ENCODE assay signal across 9 cellular contexts in genomic region chr1:234579967-234580366, GRCh38. TPM values are rescaled to one million over a fixed set of nuclear protein-coding genes. Genes with fewer than 3 reads are reported as not detected.
DNase-seq lines count a peak whose midpoint lies in the region; FAIRE-seq and TF ChIP-seq lines count a peak whose summit lies in the region.
"Had no signal": no experiment of that assay in that cellular context is flagged by ENCODE, and none has a peak within 500 bp of the region (broad histone marks: within the 10 kb centered on the region; RNA-seq: fewer than 3 reads in every experiment).

No MANE protein-coding gene starts in this region.

- H3K4me1 ChIP-seq in PC-9 (replicated peaks; ENCODE audit: insufficient read depth) = no peaks in the 10 kb centered on the region

- no peak overlapping the region for H2AFZ ChIP-seq in PC-9

- peak; percentile 25 for TF ChIP-seq CTCF in AG04450 (IDR thresholded peaks at IDR 0.05; ENCODE audit: low read depth, low read length)
- peak; percentile 56 for TF ChIP-seq CTCF in PC-9 (conservative IDR thresholded peaks at IDR 0.05)
- TF ChIP-seq CTCF in fibroblast of mammary gland (conservative IDR thresholded peaks at IDR 0.05; ENCODE audit: control insufficient read depth, insufficient read depth, low read depth, low read length) = peak; percentile 34

- H3K9me3 ChIP-seq in AG04450 (ENCODE audit: control insufficient read depth, insufficient read depth, low read length) (no peaks in the 10 kb centered on the region), PC-9 (ENCODE audit: insufficient read depth, low read depth) (no peaks in the 10 kb centered on the region)
- H3K9me3 ChIP-seq: stomach had no signal

- no peak overlapping the region for H3K4me3 ChIP-seq in AG04450 (ENCODE audit: low read depth, low read length)
- no peak overlapping the region for H3K4me3 ChIP-seq in PC-9
- no peak overlapping the region for H3K4me3 ChIP-seq in fibroblast of mammary gland (ENCODE audit: control insufficient read depth, low read depth, low read length)
- H3K4me3 ChIP-seq: stomach had no signal

- no peak for TF ChIP-seq POLR2A in GM12891 (IDR thresholded peaks at IDR 0.05; ENCODE audit: low read depth, low read length)

- DNase-seq in AG04450 (ENCODE audit: low read depth, low spot score) (no peak), GM12891 (ENCODE audit: insufficient read length, low spot score) (no peak), PC-9 (no peak), fibroblast of mammary gland (ENCODE audit: low read depth) (no peak), superior temporal gyrus (ENCODE audit: extremely low spot score) (no peak), GOT3 (lab: John Stamatoyannopoulos, UW) (no peak), SHP77 treated with DMSO at 0.1 percent for 48 hours (lab: John Stamatoyannopoulos, UW) (no peak)
- DNase-seq in NK-92 treated with Interleukin-12 subunit alpha and Interleukin-12 subunit beta, amount 100 ng/mL, for 24 hours (lab: John Stamatoyannopoulos, UW) = no peak
- DNase-seq: stomach had no signal

- no peaks in the 10 kb centered on the region for H3K27me3 ChIP-seq in AG04450 (ENCODE audit: control insufficient read depth, insufficient read depth, low read length)
- H3K27me3 ChIP-seq in PC-9 (ENCODE audit: insufficient read depth, low read depth) = no peaks in the 10 kb centered on the region
- H3K27me3 ChIP-seq: stomach had no signal

- intact Hi-C loops in PC-9 (cut with micrococcal nuclease; ENCODE audit: unreplicated experiment) = no loop called here

- no peak overlapping the region for H3K4me2 ChIP-seq in PC-9

- no peaks in the 10 kb centered on the region for H3K36me3 ChIP-seq in PC-9 (ENCODE audit: low read depth)
- H3K36me3 ChIP-seq: stomach had no signal

- H3K79me2 ChIP-seq in PC-9 (ENCODE audit: low read depth) = no peaks in the 10 kb centered on the region

- POLR2A ChIA-PET in AG04450 (lab: Yijun Ruan, JAX) = no interaction called here
- POLR2A ChIA-PET in PC-9 (lab: Charles Lee; ENCODE audit: unreplicated experiment) = no interaction called here

- H4K20me1 ChIP-seq in PC-9 (ENCODE audit: insufficient read depth) = no peaks in the 10 kb centered on the region

- BruUV-seq in PC-9 (replicated peaks; lab: Mats Ljungman, UMichigan) = no TSS peak

- no peak for FAIRE-seq in GM12891 (lab: Jason Lieb, UNC)

- H3K27ac ChIP-seq in AG04450 (ENCODE audit: low read depth, low read length) = no peak overlapping the region
- no peak overlapping the region for H3K27ac ChIP-seq in PC-9
- H3K27ac ChIP-seq: stomach had no signal

- CTCF ChIA-PET in AG04450 (lab: Charles Lee) = no interaction called here
- CTCF ChIA-PET in PC-9 (lab: Charles Lee) = no interaction called here

- H3F3A ChIP-seq in PC-9 (ENCODE audit: insufficient read depth, low read depth) = no peaks in the 10 kb centered on the region

- no peaks in the 10 kb centered on the region for H3K9me2 ChIP-seq in PC-9 (ENCODE audit: insufficient read depth)

TF ChIP-seq in GM12891, 5 proteins besides CTCF, POLR2A, EP300 and RAD21:
- TF ChIP-seq SPI1 (IDR thresholded peaks at IDR 0.05; ENCODE audit: low read depth, low read length) (peak; percentile 16; the same call in 1 of the 2 replicates), POU2F2 (IDR thresholded peaks at IDR 0.05; ENCODE audit: low read depth, low read length) (no peak)

RNA-seq across cellular contexts. Expression of gene IRF2BP2, which starts 30.0 kb away (rescaled TPM):
- 20.3 and 28.6 TPM in 2 replicates for polyA plus RNA-seq in AG04450 (2011; rRNA removed)
- 38.5 and 53.5 TPM in 2 replicates for polyA minus RNA-seq in AG04450 (2011; rRNA and poly(A)+ RNA removed)
- polyA plus RNA-seq in GM12891 (2012; ENCODE audit: low read depth, missing spikeins) = 99.5 TPM
- 80.7 and 122 TPM in 2 replicates for total RNA-seq in PC-9 (2021)
